In the genomic region with DNA sequence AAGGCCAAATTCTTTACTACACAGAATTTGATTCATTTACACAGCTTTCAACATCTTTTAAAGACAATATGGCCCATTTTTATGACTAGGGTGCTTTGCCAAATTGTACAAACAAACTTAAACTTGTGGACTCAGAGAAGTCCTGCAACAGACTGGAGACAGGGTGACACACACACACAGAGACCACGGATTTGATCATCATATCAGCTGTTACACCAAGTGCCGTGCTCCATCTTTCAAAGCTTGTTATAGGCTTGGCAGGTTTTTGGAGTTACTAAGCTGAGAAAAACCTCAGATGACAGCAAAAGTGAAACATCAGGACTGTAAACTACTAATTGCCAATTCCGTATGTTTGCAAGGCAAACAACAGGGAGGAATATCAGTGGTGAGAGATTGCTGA, we compare ENCODE assay signal across 18 cellular contexts.
DNase-seq lines count a peak whose midpoint lies in the region; ATAC-seq, FAIRE-seq and TF ChIP-seq lines count a peak whose summit lies in the region.
"Had no signal": no experiment of that assay in that cellular context is flagged by ENCODE, and none has a peak within 500 bp of the region (broad histone marks: within the 10 kb centered on the region; RNA-seq: fewer than 3 reads in every experiment).

No MANE protein-coding gene starts in this region.

- H3K9ac ChIP-seq in fibroblast of lung (ENCODE audit: insufficient read depth, low read length): no peak overlapping the region
- H3K9ac ChIP-seq: GM23248 had no signal

- WGBS in pancreas, 2 donors: 35 to 37% methylated on average over 3 of the region's 3 CpGs

- peak; percentile 43 to 67 (median 61) for ATAC-seq in pancreas
- ATAC-seq: HCT116 had no signal

- H3K4me3 ChIP-seq in fibroblast of lung (replicated peaks in 1 of 4; ENCODE audit: control extremely low read depth in 1 of 4, insufficient read depth in 1 of 4, low read depth in 3 of 4, low read length in 4 of 4) (no peak overlapping the region), pancreas (no peak overlapping the region), ascending aorta (no peak overlapping the region)
- H3K4me3 ChIP-seq: GM23248 had no signal

- H3K79me2 ChIP-seq in fibroblast of lung (ENCODE audit: control insufficient read depth, insufficient read depth, low read length): no peaks in the 10 kb centered on the region

- H3K4me2 ChIP-seq in fibroblast of lung (ENCODE audit: extremely low read depth, insufficient read depth, low read length): no peak overlapping the region

- H3K4me1 ChIP-seq in fibroblast of lung (ENCODE audit: control insufficient read depth, extremely low read depth, insufficient read depth, low read length) (no peaks in the 10 kb centered on the region), pancreas (no peaks in the 10 kb centered on the region), ascending aorta (no peaks in the 10 kb centered on the region)

- H3K27ac ChIP-seq in fibroblast of lung (ENCODE audit: insufficient read depth, low read length) (no peak overlapping the region), pancreas (no peak overlapping the region), ascending aorta (no peak overlapping the region)
- H3K27ac ChIP-seq: C4-2B, GM23248, HL-60 had no signal

- no peaks in the 10 kb centered on the region for H3K9me3 ChIP-seq in fibroblast of lung (ENCODE audit: control insufficient read depth, insufficient read depth, low read depth, low read length)
- H3K9me3 ChIP-seq in pancreas: no peaks in the 10 kb centered on the region
- no peaks in the 10 kb centered on the region for H3K9me3 ChIP-seq in ascending aorta

- H3K27me3 ChIP-seq in fibroblast of lung (ENCODE audit: control insufficient read depth, insufficient read depth, low read length) (no peaks in the 10 kb centered on the region), pancreas (no peaks in the 10 kb centered on the region), ascending aorta (no peaks in the 10 kb centered on the region)

- no peaks in the 10 kb centered on the region for H4K20me1 ChIP-seq in fibroblast of lung (ENCODE audit: control insufficient read depth, extremely low read depth, insufficient read depth, low read length)

- intact Hi-C loops in pancreas (cut with DNase I): no loop called here
- intact Hi-C loops in ascending aorta (cut with DNase I): no loop called here

- H2AFZ ChIP-seq in fibroblast of lung (ENCODE audit: low read length): peak overlapping the region; percentile 33
- H2AFZ ChIP-seq: GM23248 had no signal

- no peak for FAIRE-seq in pancreas (lab: Jason Lieb, UNC)
- FAIRE-seq: G401.6, GM12892, H54 had no signal

- TF ChIP-seq CTCF in fibroblast of lung (conservative IDR thresholded peaks at IDR 0.05 in 1 of 2, IDR thresholded peaks at IDR 0.05 in 1 of 2; ENCODE audit: low read depth in 1 of 2, low read length in 2 of 2) (no peak), pancreas (IDR thresholded peaks at IDR 0.05) (no peak), ascending aorta (IDR thresholded peaks at IDR 0.05) (no peak)

- peak; percentile 13 for DNase-seq in GM04504 (ENCODE audit: low read depth)
- peak; percentile 49 for DNase-seq in NCI-H1694 treated with DMSO at 0.1 percent for 48 hours (lab: John Stamatoyannopoulos, UW)
- peak in 1 of 2 donors; percentile 14 for DNase-seq in fibroblast of lung (ENCODE audit: low read depth in 2 of 2)
- no peak for DNase-seq in pancreas
- DNase-seq in DMS153 treated with DMSO at 0.1 percent for 48 hours (lab: John Stamatoyannopoulos, UW; ENCODE audit: unreplicated experiment): no peak
- DNase-seq in ascending aorta (ENCODE audit: low spot score in 2 of 2): no peak
- DNase-seq in activated CD4-positive, alpha-beta T cell treated with anti-CD3 and anti-CD28 coated beads, Interleukin-2, amount 50 U/mL, for 1 hour: no peak
- DNase-seq: ACHN; CD4-positive, alpha-beta memory T cell; DMS79 treated with DMSO at 0.1 percent for 48 hours; EL; GM23248 had no signal

- H3K36me3 ChIP-seq in fibroblast of lung (ENCODE audit: control insufficient read depth, insufficient read depth, low read length) (no peaks in the 10 kb centered on the region), pancreas (no peaks in the 10 kb centered on the region), ascending aorta (no peaks in the 10 kb centered on the region)

Comparison
In these comparisons a context has a peak if more than half of its experiments do, and no peak if none do; other contexts are left out.
1. DNase-seq: peak in GM04504 (single experiment) and NCI-H1694 treated with DMSO at 0.1 percent for 48 hours (single experiment); none in pancreas (0 of 6), DMS153 treated with DMSO at 0.1 percent for 48 hours (single experiment), ascending aorta (0 of 2) and activated CD4-positive, alpha-beta T cell treated with anti-CD3 and anti-CD28 coated beads, Interleukin-2, amount 50 U/mL, for 1 hour (single experiment).